Comparison of ENCODE assay signal across 1 cellular context in genomic region chr16:30335598-30336474, GRCh38.
TF ChIP-seq lines count a peak whose summit lies in the region.

No MANE protein-coding gene starts in this region.

TF ChIP-seq in HEK293T, 16 proteins besides CTCF, POLR2A, EP300 and RAD21 (continued from another document):
- TF ChIP-seq FOXM1 (IDR thresholded peaks at IDR 0.05; ENCODE audit: borderline replicate concordance) (no peak), SP1 (IDR thresholded peaks at IDR 0.05) (no peak), FOXK2 (IDR thresholded peaks at IDR 0.05) (no peak), NFRKB (IDR thresholded peaks at IDR 0.05) (no peak), HDGF (IDR thresholded peaks at IDR 0.05; ENCODE audit: borderline replicate concordance) (no peak), SUZ12 (IDR thresholded peaks at IDR 0.05) (no peak), ZNF384 (IDR thresholded peaks at IDR 0.05) (no peak), FOXA1 (IDR thresholded peaks at IDR 0.05) (no peak)
